In the genomic region with DNA sequence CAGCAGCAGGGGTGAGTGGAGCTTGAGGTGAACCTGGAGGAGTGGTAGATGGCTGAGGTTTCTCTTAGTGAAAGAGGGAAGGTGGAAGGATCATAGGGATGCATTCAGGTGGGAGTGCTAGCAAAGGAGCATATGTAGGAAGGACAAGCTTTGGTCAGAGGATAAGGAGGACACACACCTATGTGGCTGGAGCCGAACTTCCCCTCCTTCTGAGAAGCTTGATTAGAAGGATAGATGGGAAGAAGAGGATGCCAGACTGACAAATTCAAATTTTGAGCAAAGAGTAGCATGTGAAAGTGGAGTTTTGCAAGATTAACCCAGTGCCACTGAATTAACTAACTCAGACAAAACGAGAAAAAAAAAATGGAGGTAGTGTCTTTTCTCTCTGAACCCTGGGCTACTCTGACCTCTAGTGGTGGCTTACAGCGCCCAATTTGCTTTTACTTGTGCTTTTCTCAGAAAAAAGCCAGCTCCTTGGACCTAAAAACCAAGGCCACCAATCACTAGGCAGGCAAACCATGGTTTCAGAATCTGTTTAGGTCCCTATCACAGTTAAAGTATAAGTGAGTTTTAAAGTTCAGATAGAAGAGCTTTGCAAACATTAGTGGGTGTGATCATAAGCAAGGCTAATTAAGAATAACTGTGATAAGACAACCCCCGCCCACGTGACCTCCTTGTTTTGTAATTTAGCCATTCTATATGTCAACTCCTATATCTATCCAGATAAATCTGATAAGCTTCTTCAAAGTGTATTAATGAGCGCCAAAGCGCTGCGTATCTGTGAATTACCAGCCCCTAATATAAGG, we compare ENCODE assay signal across 8 cellular contexts. TPM values are rescaled to one million over a fixed set of nuclear protein-coding genes. Genes with fewer than 3 reads are reported as not detected.
A peak's percentile ranks its signal among the peaks of the same experiment; 100 is the strongest.
DNase-seq lines count a peak whose midpoint lies in the region; ATAC-seq lines count a peak whose summit lies in the region.

No MANE protein-coding gene starts in this region.

- no peak overlapping the region for H3K23ac ChIP-seq in mesenchymal stem cell (ENCODE audit: low read length in 2 of 2)

- peaks cover 2% of the 10 kb centered on the region for H3K4me1 ChIP-seq in mesenchymal stem cell (ENCODE audit: control insufficient read depth, insufficient read depth, low read depth, low read length)

- H3K27me3 ChIP-seq in H7 (ENCODE audit: control insufficient read depth, insufficient read depth, low read length) (no peaks in the 10 kb centered on the region), mesenchymal stem cell (ENCODE audit: control insufficient read depth in 1 of 2, insufficient read depth in 1 of 2, low read length in 2 of 2) (no peaks in the 10 kb centered on the region)

- peak; percentile 79 for DNase-seq in Ammon's horn (ENCODE audit: low spot score)
- peak; percentile 56 for DNase-seq in H7
- DNase-seq in NCI-H524 (lab: John Stamatoyannopoulos, UW), result peak; percentile 29 to 67
- DNase-seq in activated CD4-positive, alpha-beta T cell treated with anti-CD3 and anti-CD28 coated beads, Interleukin-2, amount 10 ng/mL, durations not matched to agents 24 days and 14 days, result peak; percentile 92
- DNase-seq in mesenchymal stem cell, result peak; percentile 83
- peak; percentile 32 to 40 for DNase-seq in stimulated activated CD8-positive, alpha-beta memory T cell treated with anti-CD3 and anti-CD28 coated beads, Interleukin-4, amount 100 ng/mL, for 1 hour (ENCODE audit: low read depth in 2 of 2, low spot score in 1 of 2)

- no peak for ATAC-seq in GM21723 (IDR thresholded peaks at IDR 0.05; ENCODE audit: unreplicated experiment)

- no peak overlapping the region for H2BK15ac ChIP-seq in mesenchymal stem cell (ENCODE audit: low read depth, poor library complexity, severe bottlenecking)

- H3K14ac ChIP-seq in mesenchymal stem cell (ENCODE audit: low read length in 2 of 2), result no peak overlapping the region

- no peaks in the 10 kb centered on the region for H3K36me3 Mint-ChIP-seq in activated CD4-positive, alpha-beta T cell treated with anti-CD3 and anti-CD28 coated beads, Interleukin-2, amount 10 ng/mL, durations not matched to agents 24 days and 14 days (ENCODE audit: low read depth)
- H3K36me3 Mint-ChIP-seq in dendritic cell treated with granulocyte-macrophage colony-stimulating factor and Interleukin-4, amounts not matched to agents 40 ng/mL and 50 ng/mL, for 4 days (ENCODE audit: low read depth), result peaks cover 53% of the 10 kb centered on the region

- no peaks in the 10 kb centered on the region for H3K27me3 Mint-ChIP-seq in activated CD4-positive, alpha-beta T cell treated with anti-CD3 and anti-CD28 coated beads, Interleukin-2, amount 10 ng/mL, durations not matched to agents 24 days and 14 days
- H3K27me3 Mint-ChIP-seq in dendritic cell treated with granulocyte-macrophage colony-stimulating factor and Interleukin-4, amounts not matched to agents 40 ng/mL and 50 ng/mL, for 4 days, result no peaks in the 10 kb centered on the region

- WGBS in mesenchymal stem cell, result 58% methylated on average over 6 of the region's 8 CpGs

- peak overlapping the region; percentile 4 for H3K4me3 Mint-ChIP-seq in activated CD4-positive, alpha-beta T cell treated with anti-CD3 and anti-CD28 coated beads, Interleukin-2, amount 10 ng/mL, durations not matched to agents 24 days and 14 days
- H3K4me3 Mint-ChIP-seq in dendritic cell treated with granulocyte-macrophage colony-stimulating factor and Interleukin-4, amounts not matched to agents 40 ng/mL and 50 ng/mL, for 4 days, result no peak overlapping the region

- H3K79me1 ChIP-seq in mesenchymal stem cell (replicated peaks; ENCODE audit: low read length, poor library complexity, severe bottlenecking), result peaks cover 6% of the 10 kb centered on the region

- no peaks in the 10 kb centered on the region for H3K9me3 ChIP-seq in mesenchymal stem cell (ENCODE audit: control insufficient read depth, low read length)

- no peak overlapping the region for H2AK5ac ChIP-seq in mesenchymal stem cell (ENCODE audit: low read length, severe bottlenecking)

- intact Hi-C loops in activated CD4-positive, alpha-beta T cell treated with anti-CD3 and anti-CD28 coated beads, Interleukin-2, amount 10 ng/mL, durations not matched to agents 24 days and 14 days (cut with micrococcal nuclease), result loop anchor here (1.0 to 5.0 kb wide), 8 partner anchors 47 to 425 kb away; a partner anchor contains a TSS
- intact Hi-C loops in dendritic cell treated with granulocyte-macrophage colony-stimulating factor and Interleukin-4, amounts not matched to agents 40 ng/mL and 50 ng/mL, for 4 days (cut with micrococcal nuclease), result loop anchor here (1.0 to 5.0 kb wide), 2 partner anchors 170 to 296 kb away; a partner anchor contains a TSS

- H4K8ac ChIP-seq in mesenchymal stem cell (ENCODE audit: low read length), result no peak overlapping the region

- H3K27ac Mint-ChIP-seq in activated CD4-positive, alpha-beta T cell treated with anti-CD3 and anti-CD28 coated beads, Interleukin-2, amount 10 ng/mL, durations not matched to agents 24 days and 14 days, result peak overlapping the region; percentile 54
- H3K27ac Mint-ChIP-seq in dendritic cell treated with granulocyte-macrophage colony-stimulating factor and Interleukin-4, amounts not matched to agents 40 ng/mL and 50 ng/mL, for 4 days, result peak overlapping the region; percentile 6

- no peaks in the 10 kb centered on the region for H3K9me3 Mint-ChIP-seq in activated CD4-positive, alpha-beta T cell treated with anti-CD3 and anti-CD28 coated beads, Interleukin-2, amount 10 ng/mL, durations not matched to agents 24 days and 14 days
- no peaks in the 10 kb centered on the region for H3K9me3 Mint-ChIP-seq in dendritic cell treated with granulocyte-macrophage colony-stimulating factor and Interleukin-4, amounts not matched to agents 40 ng/mL and 50 ng/mL, for 4 days

- H3K4me1 Mint-ChIP-seq in activated CD4-positive, alpha-beta T cell treated with anti-CD3 and anti-CD28 coated beads, Interleukin-2, amount 10 ng/mL, durations not matched to agents 24 days and 14 days, result peaks cover 34% of the 10 kb centered on the region
- H3K4me1 Mint-ChIP-seq in dendritic cell treated with granulocyte-macrophage colony-stimulating factor and Interleukin-4, amounts not matched to agents 40 ng/mL and 50 ng/mL, for 4 days (ENCODE audit: low read depth), result peaks cover 47% of the 10 kb centered on the region

- H2BK5ac ChIP-seq in mesenchymal stem cell (ENCODE audit: low read depth, low read length, poor library complexity, severe bottlenecking), result no peak overlapping the region

- no peak overlapping the region for H2BK12ac ChIP-seq in mesenchymal stem cell (ENCODE audit: low read length in 2 of 2)

- no peak overlapping the region for H4K91ac ChIP-seq in mesenchymal stem cell (ENCODE audit: low read length)

- no peak overlapping the region for H2AFZ ChIP-seq in mesenchymal stem cell (ENCODE audit: low read depth, low read length)

- no peak overlapping the region for H2BK120ac ChIP-seq in mesenchymal stem cell (ENCODE audit: low read depth, low read length)

- no peak overlapping the region for H3K4me3 ChIP-seq in H7 (ENCODE audit: insufficient read depth, low read depth, low read length)
- no peak overlapping the region for H3K4me3 ChIP-seq in mesenchymal stem cell (ENCODE audit: insufficient read depth in 1 of 2, low read depth in 1 of 2, low read length in 2 of 2)

- H3K36me3 ChIP-seq in H7 (replicated peaks; ENCODE audit: control insufficient read depth, insufficient read depth, low read length) (no peaks in the 10 kb centered on the region), mesenchymal stem cell (ENCODE audit: control insufficient read depth in 1 of 2, insufficient read depth in 2 of 2, low read depth in 1 of 2, low read length in 2 of 2) (peaks cover 6 to 100% of the 10 kb centered on the region in 2 experiments)

- H3K4ac ChIP-seq in mesenchymal stem cell (ENCODE audit: low read depth in 1 of 2, low read length in 2 of 2), result peak overlapping the region in 1 of 2 experiments; percentile 22

- H3K18ac ChIP-seq in mesenchymal stem cell (ENCODE audit: low read depth in 1 of 2, low read length in 2 of 2), result no peak overlapping the region

- peak overlapping the region; percentile 99 for H3K9ac ChIP-seq in mesenchymal stem cell (ENCODE audit: low read length)

- H3K27ac ChIP-seq in mesenchymal stem cell (ENCODE audit: low read length, poor library complexity, severe bottlenecking), result no peak overlapping the region

- H3K4me2 ChIP-seq in mesenchymal stem cell (ENCODE audit: low read length, poor library complexity, severe bottlenecking), result no peak overlapping the region

RNA-seq across cellular contexts. Expression of a gene that starts 15.5 kb away (rescaled TPM):
- total RNA-seq in H7 (2014; rRNA removed; shearing (Covaris generic)), result 0.44 and 0.48 TPM in 2 replicates
- 22.2 and 26.4 TPM in 2 replicates for total RNA-seq in activated CD4-positive, alpha-beta T cell treated with anti-CD3 and anti-CD28 coated beads, Interleukin-2, amount 10 ng/mL, durations not matched to agents 24 days and 14 days
- polyA plus RNA-seq in mesenchymal stem cell (2013, experiment 1 of 2), result 110 TPM
- 171 TPM for polyA plus RNA-seq in mesenchymal stem cell (2013, experiment 2 of 2)

Comparison
In these comparisons a context has a peak if more than half of its experiments do, and no peak if none do; other contexts are left out.
1. DNase-seq: peak in every context shown above with its lines; median percentile 92 in activated CD4-positive, alpha-beta T cell treated with anti-CD3 and anti-CD28 coated beads, Interleukin-2, amount 10 ng/mL, durations not matched to agents 24 days and 14 days; 83 in mesenchymal stem cell; 79 in Ammon's horn; 56 in H7; 48 in NCI-H524; 36 in stimulated activated CD8-positive, alpha-beta memory T cell treated with anti-CD3 and anti-CD28 coated beads, Interleukin-4, amount 100 ng/mL, for 1 hour.
2. RNA of a gene that starts 15.5 kb away (total RNA-seq): 22.2 to 26.4 TPM in activated CD4-positive, alpha-beta T cell treated with anti-CD3 and anti-CD28 coated beads, Interleukin-2, amount 10 ng/mL, durations not matched to agents 24 days and 14 days; 0.44 to 0.48 TPM in H7; every median in the first group is over 10 times any median in the second.